Comparison of ENCODE assay signal across 24 cellular contexts in the genomic region with DNA sequence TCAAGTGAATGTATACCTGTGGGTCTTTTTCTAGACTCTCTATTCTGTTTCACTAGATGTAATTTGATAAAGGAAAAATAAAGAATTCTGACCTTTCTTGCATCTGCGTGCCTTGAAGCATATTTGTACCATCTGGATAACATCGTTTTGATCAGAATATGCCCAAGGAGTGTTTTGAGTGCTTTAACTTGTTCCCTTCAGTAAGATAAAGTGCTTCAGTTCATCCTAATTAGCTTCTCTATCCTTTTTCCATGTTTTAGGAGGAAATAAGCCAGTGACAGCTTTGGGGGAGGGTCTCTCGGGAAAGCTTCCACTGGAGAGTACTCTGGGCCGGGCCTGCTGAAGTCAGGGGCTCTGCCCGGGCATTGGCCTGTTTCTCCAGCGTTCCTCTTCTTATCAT.
"Had no signal": no experiment of that assay in that cellular context is flagged by ENCODE, and none has a peak within 500 bp of the region (broad histone marks: within the 10 kb centered on the region; RNA-seq: fewer than 3 reads in every experiment).

No MANE protein-coding gene starts in this region.

- H3K27ac ChIP-seq: colonic mucosa, gastrocnemius medialis, left lung, prostate gland, right atrium auricular region, suprapubic skin, transverse colon, upper lobe of right lung, uterus had no signal

- H3K9me3 ChIP-seq: colonic mucosa, gastrocnemius medialis, left lung, prostate gland, right atrium auricular region, suprapubic skin, transverse colon, upper lobe of right lung, uterus had no signal

- H3K4me1 ChIP-seq: colonic mucosa, gastrocnemius medialis, left lung, prostate gland, right atrium auricular region, suprapubic skin, transverse colon, upper lobe of right lung, uterus had no signal

- H3K36me3 ChIP-seq: colonic mucosa, gastrocnemius medialis, left lung, prostate gland, right atrium auricular region, suprapubic skin, transverse colon, upper lobe of right lung, uterus had no signal

- H3K4me2 ChIP-seq: smooth muscle cell had no signal

- H3K27me3 ChIP-seq: colonic mucosa, left lung, right atrium auricular region, transverse colon, upper lobe of right lung, uterus had no signal

- ATAC-seq: gastrocnemius medialis; left lung; naive thymus-derived CD8-positive, alpha-beta T cell; sciatic nerve; stimulated activated naive CD8-positive, alpha-beta T cell treated with anti-CD3 and anti-CD28 coated beads, Interleukin-15, amount 100 ng/mL, for 72 hours; upper lobe of right lung had no signal

- FAIRE-seq: kidney had no signal

- DNase-seq: colonic mucosa; dermis blood vessel endothelial cell; gastrocnemius medialis; head of caudate nucleus; kidney; left lung; mesenchymal stem cell; naive thymus-derived CD8-positive, alpha-beta T cell; nephron progenitor cell; nucleus accumbens; stimulated activated CD4-positive, alpha-beta T cell treated with anti-CD3 and anti-CD28 coated beads, Interleukin-12 subunit alpha, Interleukin-12 subunit beta, amount 100 ng/mL, for 4 hours; stimulated activated CD4-positive, alpha-beta T cell treated with anti-CD3 and anti-CD28 coated beads, Interleukin-1b, Interleukin-23, amount 100 ng/mL, for 48 hours; stimulated activated CD4-positive, alpha-beta T cell treated with anti-CD3 and anti-CD28 coated beads, Interleukin-4, amount 100 ng/mL, for 1 hour; stimulated activated CD8-positive, alpha-beta memory T cell treated with anti-CD3 and anti-CD28 coated beads, Interleukin-4, amount 100 ng/mL, for 48 hours; stimulated activated naive CD4-positive, alpha-beta T cell; stimulated activated naive CD8-positive, alpha-beta T cell treated with anti-CD3 and anti-CD28 coated beads, Interleukin-15, amount 100 ng/mL, for 72 hours; transverse colon; upper lobe of right lung; uterus had no signal

- H3K4me3 ChIP-seq: colonic mucosa, gastrocnemius medialis, left lung, prostate gland, right atrium auricular region, smooth muscle cell, suprapubic skin, transverse colon, upper lobe of right lung, uterus had no signal
